Comparison of ENCODE assay signal across 21 cellular contexts in genomic region chr13:98972059-98972458, GRCh38. TPM values are rescaled to one million over a fixed set of nuclear protein-coding genes. Genes with fewer than 3 reads are reported as not detected.
DNase-seq lines count a peak whose midpoint lies in the region; ATAC-seq and TF ChIP-seq lines count a peak whose summit lies in the region.
"Had no signal": no experiment of that assay in that cellular context is flagged by ENCODE, and none has a peak within 500 bp of the region (broad histone marks: within the 10 kb centered on the region; RNA-seq: fewer than 3 reads in every experiment).

No MANE protein-coding gene starts in this region.

- no peaks in the 10 kb centered on the region for H3K9me3 ChIP-seq in heart left ventricle
- H3K9me3 ChIP-seq in esophagus squamous epithelium, result no peaks in the 10 kb centered on the region
- no peaks in the 10 kb centered on the region for H3K9me3 ChIP-seq in parathyroid adenoma (ENCODE audit: control insufficient read depth, low read length)
- no peaks in the 10 kb centered on the region for H3K9me3 ChIP-seq in testis
- H3K9me3 ChIP-seq: A549, breast epithelium, Peyer's patch, tibial nerve had no signal

- no peak for TF ChIP-seq POLR2A in heart left ventricle (IDR thresholded peaks at IDR 0.05)
- no peak for TF ChIP-seq POLR2A in esophagus squamous epithelium (IDR thresholded peaks at IDR 0.05)
- TF ChIP-seq POLR2A in testis (IDR thresholded peaks at IDR 0.05), result no peak

- DNase-seq in heart left ventricle, result no peak
- DNase-seq in Right ventricle myocardium inferior (ENCODE audit: missing footprints), result no peak
- DNase-seq in esophagus squamous epithelium (lab: John Stamatoyannopoulos, UW), result no peak
- no peak for DNase-seq in NCI-H2081 treated with DMSO at 0.1 percent for 48 hours (lab: John Stamatoyannopoulos, UW)
- DNase-seq in testis, result no peak
- DNase-seq: activated CD4-positive, alpha-beta memory T cell treated with anti-CD3 and anti-CD28 coated beads for 36 hours; activated naive CD8-positive, alpha-beta T cell treated with anti-CD3 and anti-CD28 coated beads for 36 hours; activated T-cell treated with anti-CD3 and anti-CD28 coated beads, Interleukin-2, amount 50 U/mL, for 4 hours; DMS53; NCI-H82; Peyer's patch; small intestine; T-helper 1 cell; WERI-Rb-1 had no signal

- H3K79me2 ChIP-seq in parathyroid adenoma, result peaks cover 3% of the 10 kb centered on the region

- TF ChIP-seq CTCF in heart left ventricle (IDR thresholded peaks at IDR 0.05), result peak in 3 of 12 donors; percentile 9 to 19 (median 11)
- no peak for TF ChIP-seq CTCF in esophagus squamous epithelium (IDR thresholded peaks at IDR 0.05)
- no peak for TF ChIP-seq CTCF in parathyroid adenoma (IDR thresholded peaks at IDR 0.05)
- no peak for TF ChIP-seq CTCF in testis (IDR thresholded peaks at IDR 0.05)

- H3K4me3 ChIP-seq in heart left ventricle (peak overlapping the region in 2 of 12 donors; percentile 3 to 6), esophagus squamous epithelium (no peak overlapping the region), parathyroid adenoma (ENCODE audit: low read depth, low read length) (no peak overlapping the region), testis (no peak overlapping the region)
- H3K4me3 ChIP-seq: A549, breast epithelium, K562, Peyer's patch, tibial nerve had no signal

- no peak for ATAC-seq in heart left ventricle
- no peak for ATAC-seq in Right ventricle myocardium inferior
- ATAC-seq in GM18520 (IDR thresholded peaks at IDR 0.05; ENCODE audit: unreplicated experiment), result no peak
- no peak for ATAC-seq in HG03135 (IDR thresholded peaks at IDR 0.05; ENCODE audit: unreplicated experiment)
- ATAC-seq: A549; activated T-cell treated with anti-CD3 and anti-CD28 coated beads, Interleukin-2, amount 50 U/mL, for 4 hours; K562 had no signal

- no peak overlapping the region for H2AFZ ChIP-seq in parathyroid adenoma

- 39 to 43% (median 41%) methylated on average over 3 of the region's 3 CpGs for WGBS in heart left ventricle, 4 donors
- 43 to 48% methylated on average over 3 of the region's 3 CpGs for WGBS in esophagus squamous epithelium, 2 donors
- WGBS in testis, 2 donors, result 69 to 78% methylated on average over 3 of the region's 3 CpGs

- H3K27me3 ChIP-seq in heart left ventricle (peaks cover 0 to 6% (median 0%) of the 10 kb centered on the region in 9 donors), esophagus squamous epithelium (no peaks in the 10 kb centered on the region), parathyroid adenoma (ENCODE audit: control insufficient read depth, insufficient read depth, low read length) (no peaks in the 10 kb centered on the region), testis (no peaks in the 10 kb centered on the region)
- H3K27me3 ChIP-seq: breast epithelium, Peyer's patch, tibial nerve had no signal

- no peaks in the 10 kb centered on the region for H3K36me3 ChIP-seq in heart left ventricle
- peaks cover 0 to 4% (median 0%) of the 10 kb centered on the region in 3 donors for H3K36me3 ChIP-seq in esophagus squamous epithelium
- H3K36me3 ChIP-seq in parathyroid adenoma (ENCODE audit: control insufficient read depth, insufficient read depth, low read length), result no peaks in the 10 kb centered on the region
- H3K36me3 ChIP-seq in testis (ENCODE audit: low read depth, missing control alignments), result no peaks in the 10 kb centered on the region
- H3K36me3 ChIP-seq: breast epithelium, Peyer's patch, tibial nerve, WERI-Rb-1 had no signal

- intact Hi-C loops in heart left ventricle (cut with DNase I) (loop anchor here in 3 of 10 donors (5.0 to 10.0 kb wide), 2 partner anchors 55 to 57 kb away; no protein-coding TSS in a partner anchor), Right ventricle myocardium inferior (cut with DNase I) (loop anchor here (2.0 kb wide), 2 partner anchors 61 kb away; no protein-coding TSS in a partner anchor), esophagus squamous epithelium (cut with DNase I) (no loop called here), testis (cut with DNase I; ENCODE audit: low total_unique reads) (no loop called here)

- no peak overlapping the region for H3K4me2 ChIP-seq in parathyroid adenoma (ENCODE audit: low read length)
- H3K4me2 ChIP-seq: A549 had no signal

- H3K27ac ChIP-seq in heart left ventricle (peak overlapping the region in 11 of 12 donors; percentile 28 to 84 (median 74)), esophagus squamous epithelium (peak overlapping the region in 3 of 4 donors; percentile 33 to 62 (median 57)), parathyroid adenoma (peak overlapping the region; percentile 12), testis (no peak overlapping the region)
- H3K27ac ChIP-seq: A549, breast epithelium, Peyer's patch, WERI-Rb-1 had no signal

- H3K9ac ChIP-seq in parathyroid adenoma, result no peak overlapping the region

- H3K4me1 ChIP-seq in heart left ventricle (peaks cover 0 to 86% (median 51%) of the 10 kb centered on the region in 12 donors), esophagus squamous epithelium (peaks cover 0 to 71% (median 13%) of the 10 kb centered on the region in 3 donors), parathyroid adenoma (peaks cover 2% of the 10 kb centered on the region), testis (peaks cover 17% of the 10 kb centered on the region)
- H3K4me1 ChIP-seq: Peyer's patch had no signal

RNA-seq across cellular contexts. Expression of gene DOCK9, which starts 5.8 kb away (rescaled TPM):
- 100 to 1,000 TPM in 1 of 9 donors, 10 to 100 TPM in 8; 35.0 to 128 (median 45.2) TPM for total RNA-seq in heart left ventricle
- 10 to 100 TPM; 21.4 to 59.8 TPM for polyA plus RNA-seq in heart left ventricle
- total RNA-seq in Right ventricle myocardium inferior, result 34.9 TPM
- total RNA-seq in esophagus squamous epithelium, result 100 to 1,000 TPM in 3 of 4 donors, 10 to 100 TPM in 1; 94.7 to 240 (median 150) TPM
- total RNA-seq in testis, result 10 to 100 TPM; 63.4 to 74.9 TPM
- polyA plus RNA-seq in testis (ENCODE audit: insufficient read depth, low read depth, low replicate concordance), result 48.0 TPM

Comparison
In these comparisons a context has a peak if more than half of its experiments do, and no peak if none do; other contexts are left out.
1. H3K27ac ChIP-seq: peak in heart left ventricle (11 of 12), esophagus squamous epithelium (3 of 4) and parathyroid adenoma (single experiment); none in testis (0 of 2).